Comparison of ENCODE assay signal across 15 cellular contexts in genomic region chr1:162463021-162463420, GRCh38. TPM values are rescaled to one million over a fixed set of nuclear protein-coding genes. Genes with fewer than 3 reads are reported as not detected.
DNase-seq lines count a peak whose midpoint lies in the region; ATAC-seq, FAIRE-seq and TF ChIP-seq lines count a peak whose summit lies in the region.
"Had no signal": no experiment of that assay in that cellular context is flagged by ENCODE, and none has a peak within 500 bp of the region (broad histone marks: within the 10 kb centered on the region; RNA-seq: fewer than 3 reads in every experiment).

No MANE protein-coding gene starts in this region.

- TF ChIP-seq CTCF in choroid plexus epithelial cell (conservative IDR thresholded peaks at IDR 0.05; ENCODE audit: low read depth, low read length) (no peak), mucosa of descending colon (IDR thresholded peaks at IDR 0.05) (no peak)

- H3K4me1 ChIP-seq in mucosa of descending colon (ENCODE audit: low read depth): no peaks in the 10 kb centered on the region
- H3K4me1 ChIP-seq: A549, BLaER1, Caco-2 had no signal

- H3K9me3 ChIP-seq in mucosa of descending colon: no peaks in the 10 kb centered on the region
- H3K9me3 ChIP-seq: A549, Caco-2 had no signal

- no peak for FAIRE-seq in H54 (lab: Jason Lieb, UNC)
- FAIRE-seq: A549, GM12892 had no signal

- no peak for TF ChIP-seq POLR2A in H54 (IDR thresholded peaks at IDR 0.05; ENCODE audit: low read depth, low read length)

- H3K4me3 ChIP-seq in choroid plexus epithelial cell (ENCODE audit: low read depth, low read length) (no peak overlapping the region), mucosa of descending colon (no peak overlapping the region)
- H3K4me3 ChIP-seq: A549, BLaER1 had no signal

- ATAC-seq in mucosa of descending colon: peak; percentile 31
- no peak for ATAC-seq in Right ventricle myocardium inferior
- ATAC-seq: A549, HCT116 had no signal

- DNase-seq in NCI-H226 (peak; percentile 62), choroid plexus epithelial cell (ENCODE audit: low read depth) (peak; percentile 47), mucosa of descending colon (no peak), Right ventricle myocardium inferior (ENCODE audit: missing footprints) (no peak), kidney glomerular epithelial cell (lab: John Stamatoyannopoulos, UW) (no peak), H54 (ENCODE audit: insufficient read length, low spot score) (no peak)
- DNase-seq: AML-193; Caco-2; CD8-positive, alpha-beta memory T cell; DND-41; GDM1 had no signal

- intact Hi-C loops in mucosa of descending colon (cut with DNase I, micrococcal nuclease): no loop called here
- intact Hi-C loops in Right ventricle myocardium inferior (cut with DNase I): no loop called here

- no peaks in the 10 kb centered on the region for H3K36me3 ChIP-seq in mucosa of descending colon (ENCODE audit: low read depth)
- H3K36me3 ChIP-seq: BLaER1 had no signal

RNA-seq across cellular contexts. Expression of gene UHMK1, which starts 34.6 kb away (rescaled TPM):
- 10 to 100 TPM; 40.2 to 50.2 (median 45.8) TPM for total RNA-seq in mucosa of descending colon
- 21.6 TPM for total RNA-seq in Right ventricle myocardium inferior

RNA-seq across cellular contexts. Expression of gene SH2D1B, which starts 51.1 kb away (rescaled TPM):
- total RNA-seq in mucosa of descending colon (1 to 10 TPM in 2 of 3 donors, under 1 TPM in 1; 0.93 to 1.3 (median 1.0) TPM), Right ventricle myocardium inferior (0.24 TPM)
- total RNA-seq: Caco-2; CD8-positive, alpha-beta memory T cell had no signal

Comparison
In these comparisons a context has a peak if more than half of its experiments do, and no peak if none do; other contexts are left out.
1. DNase-seq: peak in NCI-H226 (single experiment) and choroid plexus epithelial cell (single experiment); none in mucosa of descending colon (0 of 3), Right ventricle myocardium inferior (single experiment), kidney glomerular epithelial cell (single experiment) and H54 (single experiment).